Comparison of ENCODE assay signal across 8 cellular contexts in genomic region chr6:88964509-88964908, GRCh38. TPM values are rescaled to one million over a fixed set of nuclear protein-coding genes. Genes with fewer than 3 reads are reported as not detected.
DNase-seq lines count a peak whose midpoint lies in the region; ATAC-seq and TF ChIP-seq lines count a peak whose summit lies in the region.

No MANE protein-coding gene starts in this region.

- H4K20me1 ChIP-seq in PC-9 (ENCODE audit: insufficient read depth): no peaks in the 10 kb centered on the region

- no TSS peak for BruUV-seq in PC-9 (replicated peaks; lab: Mats Ljungman, UMichigan)

- CTCF ChIA-PET in PC-9 (lab: Charles Lee): no interaction called here

- no peaks in the 10 kb centered on the region for H3K27me3 ChIP-seq in PC-9 (ENCODE audit: insufficient read depth, low read depth)
- H3K27me3 ChIP-seq in trophoblast cell (ENCODE audit: insufficient read depth, low read length): no peaks in the 10 kb centered on the region
- H3K27me3 ChIP-seq in Peyer's patch: no peaks in the 10 kb centered on the region
- no peaks in the 10 kb centered on the region for H3K27me3 ChIP-seq in effector memory CD4-positive, alpha-beta T cell (replicated peaks; ENCODE audit: control insufficient read depth, insufficient read depth, low read length, poor library complexity, severe bottlenecking)

- no peak for ATAC-seq in GM21423 (IDR thresholded peaks at IDR 0.05; ENCODE audit: unreplicated experiment)

- H3K23ac ChIP-seq in trophoblast cell (ENCODE audit: low read length): no peak overlapping the region

- no peak overlapping the region for H3K18ac ChIP-seq in trophoblast cell (ENCODE audit: low read length)

- H3F3A ChIP-seq in PC-9 (ENCODE audit: insufficient read depth, low read depth): no peaks in the 10 kb centered on the region

- no peak for DNase-seq in PC-9
- no peak for DNase-seq in epithelial cell of esophagus (ENCODE audit: low read depth)
- no peak for DNase-seq in trophoblast cell
- no peak for DNase-seq in Peyer's patch
- no peak for DNase-seq in effector memory CD4-positive, alpha-beta T cell
- DNase-seq in T1000 (lab: John Stamatoyannopoulos, UW): no peak

- no peak for TF ChIP-seq POLR2A in Peyer's patch (IDR thresholded peaks at IDR 0.05)

- no peak overlapping the region for H4K91ac ChIP-seq in trophoblast cell (ENCODE audit: low read depth, low read length)

- TF ChIP-seq CTCF in PC-9 (conservative IDR thresholded peaks at IDR 0.05) (no peak), epithelial cell of esophagus (IDR thresholded peaks at IDR 0.05; ENCODE audit: insufficient read depth, low read depth, low read length, missing control alignments) (no peak), Peyer's patch (IDR thresholded peaks at IDR 0.05) (no peak)

- H3K4me1 ChIP-seq in PC-9 (replicated peaks; ENCODE audit: insufficient read depth) (0 out of 2 replicates have a peak, but pooled peaks cover 3% of the 10 kb centered on the region), trophoblast cell (ENCODE audit: control insufficient read depth in 1 of 2, insufficient read depth in 2 of 2, low read length in 2 of 2) (peaks cover 2 to 4% of the 10 kb centered on the region in 2 experiments), Peyer's patch (peaks cover 0 to 15% (median 6%) of the 10 kb centered on the region in 4 donors)
- H3K4me1 ChIP-seq in effector memory CD4-positive, alpha-beta T cell (ENCODE audit: control insufficient read depth, insufficient read depth, low read length, poor library complexity, severe bottlenecking): peaks cover 6% of the 10 kb centered on the region

- intact Hi-C loops in PC-9 (cut with micrococcal nuclease; ENCODE audit: unreplicated experiment): no loop called here

- H3K9me3 ChIP-seq in PC-9 (ENCODE audit: insufficient read depth, low read depth) (no peaks in the 10 kb centered on the region; the same call in 1 of the 2 replicates), trophoblast cell (ENCODE audit: insufficient read depth, low read depth, low read length) (peaks cover 1% of the 10 kb centered on the region), Peyer's patch (no peaks in the 10 kb centered on the region)
- no peaks in the 10 kb centered on the region for H3K9me3 ChIP-seq in effector memory CD4-positive, alpha-beta T cell (ENCODE audit: control insufficient read depth, low read length)

- H3K9ac ChIP-seq in trophoblast cell (ENCODE audit: low read length): no peak overlapping the region

- H3K36me3 ChIP-seq in PC-9 (ENCODE audit: low read depth): no peaks in the 10 kb centered on the region
- no peaks in the 10 kb centered on the region for H3K36me3 ChIP-seq in trophoblast cell (ENCODE audit: control insufficient read depth in 1 of 2, insufficient read depth in 2 of 2, low read length in 2 of 2)
- no peaks in the 10 kb centered on the region for H3K36me3 ChIP-seq in Peyer's patch
- no peaks in the 10 kb centered on the region for H3K36me3 ChIP-seq in effector memory CD4-positive, alpha-beta T cell (ENCODE audit: control insufficient read depth, insufficient read depth, low read length)

- POLR2A ChIA-PET in PC-9 (lab: Charles Lee; ENCODE audit: unreplicated experiment): no interaction called here

- H3K9me2 ChIP-seq in PC-9 (ENCODE audit: insufficient read depth): no peaks in the 10 kb centered on the region

- peak overlapping the region; percentile 100 for H2AFZ ChIP-seq in PC-9
- H2AFZ ChIP-seq in trophoblast cell (ENCODE audit: insufficient read depth, low read length, poor library complexity): no peak overlapping the region

- no peak overlapping the region for H2BK5ac ChIP-seq in trophoblast cell (ENCODE audit: low read depth, low read length, poor library complexity)

- H3K4me2 ChIP-seq in PC-9 (peak overlapping the region; percentile 86), trophoblast cell (ENCODE audit: low read length) (peak overlapping the region; percentile 79)

- H2BK12ac ChIP-seq in trophoblast cell (ENCODE audit: low read length): no peak overlapping the region

- H3K4me3 ChIP-seq in GM08714 (ENCODE audit: low read length) (peak overlapping the region; percentile 98), PC-9 (peak overlapping the region; percentile 79), epithelial cell of esophagus (ENCODE audit: low read length) (peak overlapping the region; percentile 60), trophoblast cell (ENCODE audit: low read depth, low read length) (no peak overlapping the region), Peyer's patch (peak overlapping the region in 1 of 4 donors; percentile 75)
- no peak overlapping the region for H3K4me3 ChIP-seq in effector memory CD4-positive, alpha-beta T cell (ENCODE audit: insufficient read depth, low read depth, low read length, poor library complexity, severe bottlenecking)

- peaks cover 35% of the 10 kb centered on the region for H3K79me2 ChIP-seq in PC-9 (ENCODE audit: low read depth)
- H3K79me2 ChIP-seq in trophoblast cell (ENCODE audit: control insufficient read depth, insufficient read depth, low read length, poor library complexity): peaks cover 10% of the 10 kb centered on the region

- no peak overlapping the region for H2AK5ac ChIP-seq in trophoblast cell (ENCODE audit: low read length)

- no peak overlapping the region for H3K14ac ChIP-seq in trophoblast cell (ENCODE audit: low read length)

- H4K12ac ChIP-seq in trophoblast cell (ENCODE audit: low read depth, low read length): no peak overlapping the region

- no CpG with 5 or more reads among the region's 5 CpGs for WGBS in trophoblast cell (ENCODE audit: extremely low coverage, insufficient coverage, insufficient read length)

- no peak overlapping the region for H3K27ac ChIP-seq in PC-9
- no peak overlapping the region for H3K27ac ChIP-seq in trophoblast cell (ENCODE audit: low read depth, low read length)
- no peak overlapping the region for H3K27ac ChIP-seq in Peyer's patch
- no peak overlapping the region for H3K27ac ChIP-seq in effector memory CD4-positive, alpha-beta T cell (ENCODE audit: insufficient read depth, low read length, poor library complexity, severe bottlenecking)

- peaks cover 6% of the 10 kb centered on the region for H3K79me1 ChIP-seq in trophoblast cell (ENCODE audit: low read length)

- no peak overlapping the region for H3K4ac ChIP-seq in trophoblast cell (ENCODE audit: low read depth, low read length)

- H2BK120ac ChIP-seq in trophoblast cell (ENCODE audit: insufficient read depth, low read length, poor library complexity): no peak overlapping the region

- H4K8ac ChIP-seq in trophoblast cell (ENCODE audit: low read depth, low read length): peak overlapping the region; percentile 34

RNA-seq across cellular contexts. Expression of gene RNGTT, which starts 1.1 kb away (rescaled TPM):
- total RNA-seq in PC-9 (2021): 13.3 and 15.2 TPM in 2 replicates
- 9.7 and 9.8 TPM in 2 replicates for polyA plus RNA-seq in trophoblast cell (2013)
- total RNA-seq in Peyer's patch: 10 to 100 TPM; 12.7 to 44.6 (median 18.5) TPM

Comparison
In these comparisons a context has a peak if more than half of its experiments do, and no peak if none do; other contexts are left out.
1. H3K4me3 ChIP-seq: peak in GM08714 (single experiment), PC-9 (single experiment) and epithelial cell of esophagus (single experiment); none in trophoblast cell (single experiment) and effector memory CD4-positive, alpha-beta T cell (single experiment).